1 cellular context compared by ENCODE assay signal in the genomic region with DNA sequence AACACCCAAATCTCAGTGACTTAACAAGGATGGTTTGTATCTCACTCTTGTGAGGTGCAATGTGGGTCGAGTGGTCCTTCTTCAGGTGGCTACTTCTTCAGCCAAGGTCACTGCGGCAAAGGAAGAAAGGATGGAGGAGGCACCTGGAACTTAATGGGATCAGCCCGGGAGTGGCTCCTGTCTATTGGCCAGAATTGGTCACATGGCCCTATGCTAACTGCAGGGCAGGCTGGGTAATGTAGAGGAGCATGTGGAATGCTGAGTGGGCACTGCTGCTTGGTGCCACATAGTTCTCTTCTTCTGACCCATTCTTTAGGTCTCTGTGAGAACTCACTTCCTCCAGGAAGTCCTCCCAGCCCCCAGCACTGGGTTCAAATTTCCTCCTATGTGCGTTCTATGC.
TF ChIP-seq lines count a peak whose summit lies in the region.

No MANE protein-coding gene starts in this region.

TF ChIP-seq in K562, 482 proteins besides CTCF, POLR2A, EP300 and RAD21 (continued from another document):
- peak; percentile 41; the same call in 1 of the 2 replicates for TF ChIP-seq RAD51 (IDR thresholded peaks at IDR 0.05; ENCODE audit: borderline replicate concordance, low read depth)
- TF ChIP-seq BHLHE40 (IDR thresholded peaks at IDR 0.05; ENCODE audit: low read length), result no peak
- TF ChIP-seq, protein P1, sequence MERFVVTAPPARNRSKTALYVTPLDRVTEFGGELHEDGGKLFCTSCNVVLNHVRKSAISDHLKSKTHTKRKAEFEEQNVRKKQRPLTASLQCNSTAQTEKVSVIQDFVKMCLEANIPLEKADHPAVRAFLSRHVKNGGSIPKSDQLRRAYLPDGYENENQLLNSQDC (CRISPR knock-in tag; IDR thresholded peaks at IDR 0.05), result no peak
- TF ChIP-seq KLF6 (CRISPR knock-in tag; IDR thresholded peaks at IDR 0.05; ENCODE audit: borderline replicate concordance), result no peak
- TF ChIP-seq, protein P2, sequence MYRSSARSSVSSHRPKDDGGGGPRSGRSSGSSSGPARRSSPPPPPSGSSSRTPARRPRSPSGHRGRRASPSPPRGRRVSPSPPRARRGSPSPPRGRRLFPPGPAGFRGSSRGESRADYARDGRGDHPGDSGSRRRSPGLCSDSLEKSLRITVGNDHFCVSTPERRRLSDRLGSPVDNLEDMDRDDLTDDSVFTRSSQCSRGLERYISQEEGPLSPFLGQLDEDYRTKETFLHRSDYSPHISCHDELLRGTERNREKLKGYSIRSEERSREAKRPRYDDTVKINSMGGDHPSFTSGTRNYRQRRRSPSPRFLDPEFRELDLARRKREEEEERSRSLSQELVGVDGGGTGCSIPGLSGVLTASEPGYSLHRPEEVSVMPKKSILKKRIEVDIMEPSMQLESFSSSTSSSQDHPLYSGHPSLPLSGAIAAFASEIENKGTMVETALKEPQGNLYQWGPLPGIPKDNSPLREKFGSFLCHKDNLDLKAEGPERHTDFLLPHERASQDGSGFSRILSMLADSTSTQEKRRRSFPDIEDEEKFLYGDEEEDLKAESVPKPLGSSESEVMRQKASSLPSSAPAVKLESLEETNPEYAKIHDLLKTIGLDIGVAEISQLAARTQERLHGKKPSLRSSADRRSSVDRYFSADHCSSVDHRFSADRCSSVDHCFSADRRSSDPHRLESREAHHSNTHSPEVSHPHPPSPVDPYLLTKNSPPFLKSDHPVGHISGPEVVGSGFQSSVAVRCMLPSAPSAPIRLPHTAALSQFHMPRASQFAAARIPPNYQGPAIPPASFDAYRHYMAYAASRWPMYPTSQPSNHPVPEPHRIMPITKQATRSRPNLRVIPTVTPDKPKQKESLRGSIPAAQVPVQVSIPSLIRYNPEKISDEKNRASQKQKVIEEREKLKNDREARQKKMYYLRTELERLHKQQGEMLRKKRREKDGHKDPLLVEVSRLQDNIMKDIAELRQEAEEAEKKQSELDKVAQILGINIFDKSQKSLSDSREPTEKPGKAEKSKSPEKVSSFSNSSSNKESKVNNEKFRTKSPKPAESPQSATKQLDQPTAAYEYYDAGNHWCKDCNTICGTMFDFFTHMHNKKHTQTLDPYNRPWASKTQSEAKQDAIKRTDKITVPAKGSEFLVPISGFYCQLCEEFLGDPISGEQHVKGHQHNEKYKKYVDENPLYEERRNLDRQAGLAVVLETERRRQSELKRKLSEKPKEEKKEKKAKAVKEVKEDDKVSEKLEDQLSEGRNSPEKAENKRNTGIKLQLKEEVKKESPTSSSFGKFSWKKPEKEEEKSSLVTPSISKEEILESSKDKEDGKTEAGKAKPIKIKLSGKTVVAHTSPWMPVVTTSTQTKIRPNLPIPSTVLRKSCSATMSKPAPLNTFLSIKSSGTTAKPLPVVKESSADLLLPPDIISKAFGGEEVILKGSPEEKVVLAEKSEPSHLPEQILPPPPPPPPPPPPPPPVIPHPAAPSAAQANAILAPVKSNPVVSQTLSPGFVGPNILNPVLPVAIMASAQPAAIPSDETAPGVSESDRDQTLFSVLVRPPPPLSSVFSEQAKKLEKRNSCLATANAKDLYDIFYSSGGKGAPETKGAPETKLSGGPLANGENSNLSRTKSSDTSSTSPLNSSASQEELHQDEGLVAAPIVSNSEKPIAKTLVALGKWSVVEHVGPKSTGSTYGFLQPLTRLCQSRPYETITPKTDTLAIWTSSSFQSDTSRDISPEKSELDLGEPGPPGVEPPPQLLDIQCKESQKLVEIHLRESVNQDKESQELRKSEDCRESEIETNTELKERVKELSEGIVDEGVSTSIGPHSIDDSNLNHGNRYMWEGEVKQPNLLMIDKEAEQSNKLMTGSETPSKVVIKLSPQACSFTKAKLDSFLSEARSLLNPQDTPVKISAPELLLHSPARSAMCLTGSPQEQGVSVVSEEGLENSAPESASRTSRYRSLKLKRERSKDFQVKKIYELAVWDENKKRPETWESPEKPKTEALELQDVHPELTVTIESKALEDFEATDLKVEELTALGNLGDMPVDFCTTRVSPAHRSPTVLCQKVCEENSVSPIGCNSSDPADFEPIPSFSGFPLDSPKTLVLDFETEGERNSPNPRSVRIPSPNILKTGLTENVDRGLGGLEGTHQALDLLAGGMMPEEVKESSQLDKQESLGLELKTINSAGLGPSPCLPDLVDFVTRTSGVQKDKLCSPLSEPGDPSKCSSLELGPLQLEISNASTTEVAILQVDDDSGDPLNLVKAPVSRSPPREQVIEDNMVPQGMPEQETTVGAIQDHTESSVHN (IDR thresholded peaks at IDR 0.05; ENCODE audit: borderline replicate concordance in 1 of 2, low read depth in 1 of 2), result no peak
- no peak for TF ChIP-seq ZNF384 (IDR thresholded peaks at IDR 0.05; ENCODE audit: low read depth, low read length)
- TF ChIP-seq, protein P3, sequence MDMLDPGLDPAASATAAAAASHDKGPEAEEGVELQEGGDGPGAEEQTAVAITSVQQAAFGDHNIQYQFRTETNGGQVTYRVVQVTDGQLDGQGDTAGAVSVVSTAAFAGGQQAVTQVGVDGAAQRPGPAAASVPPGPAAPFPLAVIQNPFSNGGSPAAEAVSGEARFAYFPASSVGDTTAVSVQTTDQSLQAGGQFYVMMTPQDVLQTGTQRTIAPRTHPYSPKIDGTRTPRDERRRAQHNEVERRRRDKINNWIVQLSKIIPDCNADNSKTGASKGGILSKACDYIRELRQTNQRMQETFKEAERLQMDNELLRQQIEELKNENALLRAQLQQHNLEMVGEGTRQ (CRISPR knock-in tag; IDR thresholded peaks at IDR 0.05), result peak; percentile 79
- TF ChIP-seq WHSC1 (IDR thresholded peaks at IDR 0.05; ENCODE audit: low read length), result no peak
- TF ChIP-seq SRSF7 (optimal IDR thresholded peaks at IDR 0.05; ENCODE audit: low read depth, low read length), result no peak
- TF ChIP-seq ZBTB1 (CRISPR knock-in tag; IDR thresholded peaks at IDR 0.05; ENCODE audit: borderline replicate concordance, low read depth), result no peak
- TF ChIP-seq ZFP36 (IDR thresholded peaks at IDR 0.05; ENCODE audit: low read depth, low read length, partially characterized antibody), result peak; percentile 15
- TF ChIP-seq RFX7 (CRISPR knock-in tag; IDR thresholded peaks at IDR 0.05), result no peak
- no peak for TF ChIP-seq KAT7 (CRISPR knock-in tag; IDR thresholded peaks at IDR 0.05; ENCODE audit: borderline replicate concordance)
- TF ChIP-seq, protein P4, sequence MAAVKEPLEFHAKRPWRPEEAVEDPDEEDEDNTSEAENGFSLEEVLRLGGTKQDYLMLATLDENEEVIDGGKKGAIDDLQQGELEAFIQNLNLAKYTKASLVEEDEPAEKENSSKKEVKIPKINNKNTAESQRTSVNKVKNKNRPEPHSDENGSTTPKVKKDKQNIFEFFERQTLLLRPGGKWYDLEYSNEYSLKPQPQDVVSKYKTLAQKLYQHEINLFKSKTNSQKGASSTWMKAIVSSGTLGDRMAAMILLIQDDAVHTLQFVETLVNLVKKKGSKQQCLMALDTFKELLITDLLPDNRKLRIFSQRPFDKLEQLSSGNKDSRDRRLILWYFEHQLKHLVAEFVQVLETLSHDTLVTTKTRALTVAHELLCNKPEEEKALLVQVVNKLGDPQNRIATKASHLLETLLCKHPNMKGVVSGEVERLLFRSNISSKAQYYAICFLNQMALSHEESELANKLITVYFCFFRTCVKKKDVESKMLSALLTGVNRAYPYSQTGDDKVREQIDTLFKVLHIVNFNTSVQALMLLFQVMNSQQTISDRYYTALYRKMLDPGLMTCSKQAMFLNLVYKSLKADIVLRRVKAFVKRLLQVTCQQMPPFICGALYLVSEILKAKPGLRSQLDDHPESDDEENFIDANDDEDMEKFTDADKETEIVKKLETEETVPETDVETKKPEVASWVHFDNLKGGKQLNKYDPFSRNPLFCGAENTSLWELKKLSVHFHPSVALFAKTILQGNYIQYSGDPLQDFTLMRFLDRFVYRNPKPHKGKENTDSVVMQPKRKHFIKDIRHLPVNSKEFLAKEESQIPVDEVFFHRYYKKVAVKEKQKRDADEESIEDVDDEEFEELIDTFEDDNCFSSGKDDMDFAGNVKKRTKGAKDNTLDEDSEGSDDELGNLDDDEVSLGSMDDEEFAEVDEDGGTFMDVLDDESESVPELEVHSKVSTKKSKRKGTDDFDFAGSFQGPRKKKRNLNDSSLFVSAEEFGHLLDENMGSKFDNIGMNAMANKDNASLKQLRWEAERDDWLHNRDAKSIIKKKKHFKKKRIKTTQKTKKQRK (IDR thresholded peaks at IDR 0.05; ENCODE audit: borderline replicate concordance, low read depth, low read length), result no peak
- TF ChIP-seq MCM3 (IDR thresholded peaks at IDR 0.05), result no peak
- TF ChIP-seq, protein P5, sequence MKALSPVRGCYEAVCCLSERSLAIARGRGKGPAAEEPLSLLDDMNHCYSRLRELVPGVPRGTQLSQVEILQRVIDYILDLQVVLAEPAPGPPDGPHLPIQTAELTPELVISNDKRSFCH (CRISPR knock-in tag; IDR thresholded peaks at IDR 0.05), result no peak
- TF ChIP-seq, protein P5 (tag; IDR thresholded peaks at IDR 0.05), result no peak
- TF ChIP-seq CBFB (CRISPR knock-in tag; IDR thresholded peaks at IDR 0.05), result no peak
- TF ChIP-seq TBP (optimal IDR thresholded peaks at IDR 0.05; ENCODE audit: low read depth, low read length), result no peak
- TF ChIP-seq MYBL2 (IDR thresholded peaks at IDR 0.05; ENCODE audit: low read depth), result no peak
- TF ChIP-seq MYBL2 (CRISPR knock-in tag; IDR thresholded peaks at IDR 0.05; ENCODE audit: borderline replicate concordance), result no peak
- no peak for TF ChIP-seq CCAR2 (IDR thresholded peaks at IDR 0.05; ENCODE audit: low read depth, low read length)
- TF ChIP-seq, protein P6, sequence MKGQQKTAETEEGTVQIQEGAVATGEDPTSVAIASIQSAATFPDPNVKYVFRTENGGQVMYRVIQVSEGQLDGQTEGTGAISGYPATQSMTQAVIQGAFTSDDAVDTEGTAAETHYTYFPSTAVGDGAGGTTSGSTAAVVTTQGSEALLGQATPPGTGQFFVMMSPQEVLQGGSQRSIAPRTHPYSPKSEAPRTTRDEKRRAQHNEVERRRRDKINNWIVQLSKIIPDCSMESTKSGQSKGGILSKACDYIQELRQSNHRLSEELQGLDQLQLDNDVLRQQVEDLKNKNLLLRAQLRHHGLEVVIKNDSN (CRISPR knock-in tag; IDR thresholded peaks at IDR 0.05), result peak; percentile 66
- TF ChIP-seq BMI1 (IDR thresholded peaks at IDR 0.05; ENCODE audit: low read length), result no peak
